Comparison of ENCODE assay signal across 29 cellular contexts in genomic region chr14:104471114-104471513, GRCh38.
"Had no signal": no experiment of that assay in that cellular context is flagged by ENCODE, and none has a peak within 500 bp of the region (broad histone marks: within the 10 kb centered on the region; RNA-seq: fewer than 3 reads in every experiment).

No MANE protein-coding gene starts in this region.

- H3K36me3 Mint-ChIP-seq: naive thymus-derived CD8-positive, alpha-beta T cell; natural killer cell treated with Interleukin-12 subunit alpha and Interleukin-12 subunit beta and Interleukin-15 and Interleukin-18, amount 100 ng/mL, for 72 hours; stimulated activated effector memory CD8-positive, alpha-beta T cell treated with anti-CD3 and anti-CD28 coated beads, Interleukin-12 subunit alpha, Interleukin-12 subunit beta, amount 100 ng/mL, for 72 hours had no signal

- H3K9me3 ChIP-seq: ovary, psoas muscle, right lobe of liver, sigmoid colon, suprapubic skin, testis, tibial artery, transverse colon, upper lobe of right lung, uterus had no signal

- H3K4me3 Mint-ChIP-seq: naive thymus-derived CD8-positive, alpha-beta T cell; natural killer cell treated with Interleukin-12 subunit alpha and Interleukin-12 subunit beta and Interleukin-15 and Interleukin-18, amount 100 ng/mL, for 72 hours; nephron progenitor cell; neural crest cell; stimulated activated effector memory CD8-positive, alpha-beta T cell treated with anti-CD3 and anti-CD28 coated beads, Interleukin-12 subunit alpha, Interleukin-12 subunit beta, amount 100 ng/mL, for 72 hours; stimulated activated naive CD8-positive, alpha-beta T cell treated with anti-CD3 and anti-CD28 coated beads, Interleukin-15, amount 100 ng/mL, for 72 hours; type B pancreatic cell had no signal

- FAIRE-seq: small intestine had no signal

- H3K36me3 ChIP-seq: ovary, right lobe of liver, sigmoid colon, suprapubic skin, tibial artery, transverse colon, upper lobe of right lung, uterus had no signal

- H3K27ac ChIP-seq: ovary, parathyroid adenoma, psoas muscle, right lobe of liver, sigmoid colon, suprapubic skin, testis, tibial artery, transverse colon, upper lobe of right lung, uterus had no signal

- ATAC-seq: naive thymus-derived CD8-positive, alpha-beta T cell; psoas muscle; right cardiac atrium; right lobe of liver; stimulated activated effector memory CD8-positive, alpha-beta T cell treated with anti-CD3 and anti-CD28 coated beads, Interleukin-12 subunit alpha, Interleukin-12 subunit beta, amount 100 ng/mL, for 72 hours; stimulated activated naive CD8-positive, alpha-beta T cell treated with anti-CD3 and anti-CD28 coated beads, Interleukin-15, amount 100 ng/mL, for 72 hours; stimulated activated naive CD8-positive, alpha-beta T cell treated with anti-CD3 and anti-CD28 coated beads, Interleukin-15, Interleukin-2, amounts not matched to agents 100 U/mL and 50 U/mL, for 24 hours had no signal

- DNase-seq: naive thymus-derived CD8-positive, alpha-beta T cell; nephron progenitor cell; occipital lobe; ovary; psoas muscle; right cardiac atrium; right lobe of liver; sigmoid colon; small intestine; stimulated activated CD4-positive, alpha-beta T cell treated with anti-CD3 and anti-CD28 coated beads, Interleukin-15, amount 100 ng/mL, for 24 hours; stimulated activated CD4-positive, alpha-beta T cell treated with anti-CD3 and anti-CD28 coated beads, Interleukin-2, amount 100 ng/mL, for 24 hours; stimulated activated CD4-positive, alpha-beta T cell treated with anti-CD3 and anti-CD28 coated beads, Interleukin-2, amount 100 ng/mL, for 48 hours; stimulated activated CD4-positive, alpha-beta T cell treated with anti-CD3 and anti-CD28 coated beads, Interleukin-4, amount 100 ng/mL, for 24 hours; stimulated activated naive CD4-positive, alpha-beta T cell; stimulated activated naive CD8-positive, alpha-beta T cell treated with anti-CD3 and anti-CD28 coated beads, Interleukin-15, amount 100 ng/mL, for 72 hours; stimulated activated naive CD8-positive, alpha-beta T cell treated with anti-CD3 and anti-CD28 coated beads, Interleukin-15, Interleukin-2, amounts not matched to agents 100 U/mL and 50 U/mL, for 24 hours; substantia nigra; testis; tibial artery; transverse colon; upper lobe of right lung; uterus had no signal

- H2AFZ ChIP-seq: parathyroid adenoma had no signal

- H3K27ac Mint-ChIP-seq: natural killer cell treated with Interleukin-12 subunit alpha and Interleukin-12 subunit beta and Interleukin-15 and Interleukin-18, amount 100 ng/mL, for 72 hours; nephron progenitor cell; progenitor cell of endocrine pancreas; stimulated activated effector memory CD8-positive, alpha-beta T cell treated with anti-CD3 and anti-CD28 coated beads, Interleukin-12 subunit alpha, Interleukin-12 subunit beta, amount 100 ng/mL, for 72 hours; type B pancreatic cell had no signal

- H3K79me2 ChIP-seq: parathyroid adenoma had no signal

- H3K4me3 ChIP-seq: ovary, psoas muscle, right lobe of liver, sigmoid colon, suprapubic skin, testis, tibial artery, transverse colon, upper lobe of right lung, uterus had no signal

- H3K4me1 Mint-ChIP-seq: neural crest cell; stimulated activated naive CD8-positive, alpha-beta T cell treated with anti-CD3 and anti-CD28 coated beads, Interleukin-15, amount 100 ng/mL, for 72 hours had no signal

- H3K27me3 ChIP-seq: ovary, right lobe of liver, testis, upper lobe of right lung, uterus had no signal

- H3K9me3 Mint-ChIP-seq: naive thymus-derived CD8-positive, alpha-beta T cell; natural killer cell treated with Interleukin-12 subunit alpha and Interleukin-12 subunit beta and Interleukin-15 and Interleukin-18, amount 100 ng/mL, for 72 hours; stimulated activated effector memory CD8-positive, alpha-beta T cell treated with anti-CD3 and anti-CD28 coated beads, Interleukin-12 subunit alpha, Interleukin-12 subunit beta, amount 100 ng/mL, for 72 hours; stimulated activated naive CD8-positive, alpha-beta T cell treated with anti-CD3 and anti-CD28 coated beads, Interleukin-15, amount 100 ng/mL, for 72 hours; type B pancreatic cell had no signal

- H3K9ac ChIP-seq: parathyroid adenoma had no signal

- H3K4me1 ChIP-seq: parathyroid adenoma, psoas muscle, right lobe of liver, sigmoid colon, suprapubic skin, testis, tibial artery, transverse colon, upper lobe of right lung, uterus had no signal
